8 cellular contexts compared by ENCODE assay signal in the genomic region with DNA sequence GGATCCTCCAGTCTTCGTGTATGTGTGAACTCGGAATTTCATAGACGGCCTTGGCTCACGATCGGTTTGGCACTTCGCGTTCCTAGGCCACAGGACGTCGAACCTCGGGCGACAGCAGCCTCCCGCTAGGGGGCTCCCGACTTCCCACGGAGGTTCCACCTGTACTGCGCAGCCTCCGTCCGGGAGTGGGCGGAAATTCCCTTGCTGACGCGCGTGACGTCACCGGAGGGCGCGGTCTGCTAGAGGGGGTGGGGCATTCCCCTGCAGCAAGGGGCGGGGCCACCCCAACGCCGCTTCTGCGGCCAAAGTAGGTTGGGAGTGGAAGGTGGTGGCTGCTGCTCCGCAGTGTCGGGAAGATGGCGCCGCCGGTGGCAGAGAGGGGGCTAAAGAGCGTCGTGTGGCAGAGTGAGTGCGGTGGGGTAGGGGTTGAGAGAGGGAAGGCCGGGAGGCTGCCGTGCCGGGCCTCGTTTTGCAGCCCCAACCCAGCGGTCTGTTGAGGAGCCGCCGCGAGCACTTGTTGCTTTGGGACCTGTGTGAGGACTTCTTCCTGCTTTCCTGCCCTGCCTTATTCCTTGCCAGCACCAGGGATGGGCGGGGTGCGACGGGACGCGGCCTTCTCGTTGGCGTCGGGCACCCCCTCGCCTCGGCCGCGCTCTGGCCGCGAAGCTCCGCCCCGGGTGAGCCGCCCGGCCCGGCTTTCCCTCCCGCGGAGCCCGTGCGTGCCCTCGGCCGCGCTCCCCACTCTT. TPM values are rescaled to one million over a fixed set of nuclear protein-coding genes. Genes with fewer than 3 reads are reported as not detected.
DNase-seq lines count a peak whose midpoint lies in the region; TF ChIP-seq lines count a peak whose summit lies in the region.

A gene with protein sequence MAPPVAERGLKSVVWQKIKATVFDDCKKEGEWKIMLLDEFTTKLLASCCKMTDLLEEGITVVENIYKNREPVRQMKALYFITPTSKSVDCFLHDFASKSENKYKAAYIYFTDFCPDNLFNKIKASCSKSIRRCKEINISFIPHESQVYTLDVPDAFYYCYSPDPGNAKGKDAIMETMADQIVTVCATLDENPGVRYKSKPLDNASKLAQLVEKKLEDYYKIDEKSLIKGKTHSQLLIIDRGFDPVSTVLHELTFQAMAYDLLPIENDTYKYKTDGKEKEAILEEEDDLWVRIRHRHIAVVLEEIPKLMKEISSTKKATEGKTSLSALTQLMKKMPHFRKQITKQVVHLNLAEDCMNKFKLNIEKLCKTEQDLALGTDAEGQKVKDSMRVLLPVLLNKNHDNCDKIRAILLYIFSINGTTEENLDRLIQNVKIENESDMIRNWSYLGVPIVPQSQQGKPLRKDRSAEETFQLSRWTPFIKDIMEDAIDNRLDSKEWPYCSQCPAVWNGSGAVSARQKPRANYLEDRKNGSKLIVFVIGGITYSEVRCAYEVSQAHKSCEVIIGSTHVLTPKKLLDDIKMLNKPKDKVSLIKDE (plus strand): TSS at position 293 of the 746 bp plus-strand sequence. CDS start 64 bp downstream, at position 357.

- no peaks in the 10 kb centered on the region for H3K36me3 Mint-ChIP-seq in neural crest cell (ENCODE audit: low read depth)

- H3K27me3 ChIP-seq in H7 (ENCODE audit: control insufficient read depth, insufficient read depth, low read length) = peaks cover 3% of the 10 kb centered on the region; the same call in 1 of the 2 replicates

- DNase-seq in G401 (ENCODE audit: low spot score) (peak; percentile 97), H7 (peak; percentile 93), M059J (ENCODE audit: low read depth) (peak; percentile 94), SHP77 treated with DMSO at 0.1 percent for 48 hours (lab: John Stamatoyannopoulos, UW) (peak; percentile 90), activated gamma-delta T cell (lab: John Stamatoyannopoulos, UW) (peak; percentile 97), fibroblast of the conjunctiva (ENCODE audit: low read depth) (peak; percentile 98), neural crest cell (ENCODE audit: low read depth, low spot score) (peak; percentile 100), stromal cell of bone marrow (ENCODE audit: low read depth) (peak; percentile 88)

- peaks cover 3% of the 10 kb centered on the region for H3K9me3 Mint-ChIP-seq in neural crest cell

- H3K4me3 ChIP-seq in H7 (ENCODE audit: insufficient read depth, low read depth, low read length) = peak within 1 kb of the TSS; percentile 99

- H3K4me1 Mint-ChIP-seq in neural crest cell = peaks cover 17% of the 10 kb centered on the region

- in situ Hi-C loops in G401 (cut with HindIII; ENCODE audit: low sequenced_read_pairs) = no loop called here

- H3K4me3 Mint-ChIP-seq in neural crest cell = peak within 1 kb of the TSS; percentile 98

- TF ChIP-seq CTCF in neural crest cell (conservative IDR thresholded peaks at IDR 0.05) = peak; percentile 97

- no peaks in the 10 kb centered on the region for H3K36me3 ChIP-seq in H7 (replicated peaks; ENCODE audit: control insufficient read depth, insufficient read depth, low read length)

- peak within 1 kb of the TSS; percentile 99 for H3K27ac Mint-ChIP-seq in neural crest cell (ENCODE audit: unreplicated experiment)

- no peaks in the 10 kb centered on the region for H3K27me3 Mint-ChIP-seq in neural crest cell (ENCODE audit: low read depth)

RNA-seq across cellular contexts. Expression of the gene that starts here (rescaled TPM):
- 21.6 and 37.2 TPM in 2 replicates for total RNA-seq in G401 (2014; rRNA removed; shearing (Covaris generic))
- 31.0 and 45.7 TPM in 2 replicates for total RNA-seq in H7 (2014; rRNA removed; shearing (Covaris generic))
- total RNA-seq in M059J (2014; rRNA removed; shearing (Covaris generic)) = 55.4 and 57.3 TPM in 2 replicates
- total RNA-seq in neural crest cell = 31.5 and 32.2 TPM in 2 replicates

Comparison
In these comparisons a context has a peak if more than half of its experiments do, and no peak if none do; other contexts are left out.
1. Peak in every context shown above with its lines: DNase-seq and H3K4me3 ChIP-seq.